In genomic region chr13:70630247-70630646, GRCh38 we compare ENCODE assay signal across 18 cellular contexts.
A peak's percentile ranks its signal among the peaks of the same experiment; 100 is the strongest.
DNase-seq lines count a peak whose midpoint lies in the region; ATAC-seq and TF ChIP-seq lines count a peak whose summit lies in the region.
"Had no signal": no experiment of that assay in that cellular context is flagged by ENCODE, and none has a peak within 500 bp of the region (broad histone marks: within the 10 kb centered on the region; RNA-seq: fewer than 3 reads in every experiment).

No MANE protein-coding gene starts in this region.

- no peak overlapping the region for H3K9ac ChIP-seq in endodermal cell (ENCODE audit: extremely low read depth, low read length, poor library complexity, severe bottlenecking)

- no peaks in the 10 kb centered on the region for H3K9me3 Mint-ChIP-seq in endodermal cell

- no peak overlapping the region for H3K27ac Mint-ChIP-seq in endodermal cell
- H3K27ac Mint-ChIP-seq: CD14-positive monocyte had no signal

- H3K4me3 Mint-ChIP-seq in endodermal cell = no peak overlapping the region
- H3K4me3 Mint-ChIP-seq: CD14-positive monocyte had no signal

- H3K27ac ChIP-seq in endodermal cell (ENCODE audit: low read depth, low read length) (peak overlapping the region; percentile 21), esophagus squamous epithelium (no peak overlapping the region)
- H3K27ac ChIP-seq: A549 had no signal

- no peak for ATAC-seq in HG03571 (IDR thresholded peaks at IDR 0.05; ENCODE audit: unreplicated experiment)
- ATAC-seq: A549, HCT116, Panc1 had no signal

- H3K4me1 Mint-ChIP-seq in endodermal cell = no peaks in the 10 kb centered on the region
- H3K4me1 Mint-ChIP-seq: CD14-positive monocyte had no signal

- H3K27me3 ChIP-seq in endodermal cell (ENCODE audit: control insufficient read depth, insufficient read depth, low read length, poor library complexity, severe bottlenecking) = no peaks in the 10 kb centered on the region
- H3K27me3 ChIP-seq in esophagus squamous epithelium = no peaks in the 10 kb centered on the region

- H3K36me3 ChIP-seq in endodermal cell (ENCODE audit: control insufficient read depth, insufficient read depth, low read length) (no peaks in the 10 kb centered on the region), esophagus squamous epithelium (no peaks in the 10 kb centered on the region)

- H3K9me3 ChIP-seq in endodermal cell (ENCODE audit: control insufficient read depth, low read length) (no peaks in the 10 kb centered on the region), esophagus squamous epithelium (no peaks in the 10 kb centered on the region)
- H3K9me3 ChIP-seq: A549 had no signal

- TF ChIP-seq CTCF in endodermal cell (conservative IDR thresholded peaks at IDR 0.05) (no peak), esophagus squamous epithelium (IDR thresholded peaks at IDR 0.05) (no peak)

- H3K4me3 ChIP-seq in endodermal cell (ENCODE audit: low read length) = no peak overlapping the region
- no peak overlapping the region for H3K4me3 ChIP-seq in esophagus squamous epithelium
- H3K4me3 ChIP-seq: A549 had no signal

- no peaks in the 10 kb centered on the region for H3K36me3 Mint-ChIP-seq in endodermal cell (ENCODE audit: low read depth)
- H3K36me3 Mint-ChIP-seq: CD14-positive monocyte had no signal

- 41% methylated on average over 2 of the region's 2 CpGs; no CpG with 5 or more reads in 1 of the 2 experiments for WGBS in endodermal cell (ENCODE audit: insufficient coverage in 1 of 2, insufficient read length in 1 of 2), 2 experiments
- WGBS in esophagus squamous epithelium, 2 donors = 59 to 60% methylated on average over 2 of the region's 2 CpGs

- H3K4me1 ChIP-seq in endodermal cell (ENCODE audit: control insufficient read depth, insufficient read depth, low read length) = peaks cover 4% of the 10 kb centered on the region
- H3K4me1 ChIP-seq in esophagus squamous epithelium = no peaks in the 10 kb centered on the region
- H3K4me1 ChIP-seq: A549 had no signal

- peak; percentile 15 for DNase-seq in ELR (ENCODE audit: low read depth)
- peak; percentile 52 for DNase-seq in NCI-H69 (lab: John Stamatoyannopoulos, UW)
- peak; percentile 48 for DNase-seq in endodermal cell
- peak; percentile 75 for DNase-seq in islet precursor cell
- DNase-seq in CD1c-positive myeloid dendritic cell (ENCODE audit: extremely low spot score) = no peak
- no peak for DNase-seq in T1000 (lab: John Stamatoyannopoulos, UW)
- no peak for DNase-seq in esophagus squamous epithelium (lab: John Stamatoyannopoulos, UW)
- DNase-seq: COR-L47, KBM-7, NCI-H1436, NCI-H2081, NCI-H510A, NCI-H82 had no signal

- TF ChIP-seq POLR2A in esophagus squamous epithelium (IDR thresholded peaks at IDR 0.05) = no peak

- intact Hi-C loops in esophagus squamous epithelium (cut with DNase I) = no loop called here

- H3K27me3 Mint-ChIP-seq in endodermal cell (ENCODE audit: insufficient read depth) = peaks cover 39% of the 10 kb centered on the region

Comparison
In these comparisons a context has a peak if more than half of its experiments do, and no peak if none do; other contexts are left out.
1. DNase-seq: peak in ELR (single experiment), NCI-H69 (single experiment), endodermal cell (single experiment) and islet precursor cell (single experiment); none in CD1c-positive myeloid dendritic cell (single experiment), T1000 (single experiment) and esophagus squamous epithelium (single experiment).